Comparison of ENCODE assay signal across 1 cellular context in genomic region chr19:1144741-1145140, GRCh38.
TF ChIP-seq lines count a peak whose summit lies in the region.

No MANE protein-coding gene starts in this region.

TF ChIP-seq in H1, 55 proteins besides CTCF, POLR2A, EP300 and RAD21:
- TF ChIP-seq SIX5 (IDR thresholded peaks at IDR 0.05; ENCODE audit: low read depth, low read length) (no peak), GABPA (IDR thresholded peaks at IDR 0.05; ENCODE audit: borderline replicate concordance, insufficient read depth, low read length) (no peak), POLR2AphosphoS5 (IDR thresholded peaks at IDR 0.05; ENCODE audit: low read depth, low read length) (no peak), ZNF274 (IDR thresholded peaks at IDR 0.05; ENCODE audit: borderline replicate concordance, extremely low read depth, low read length) (no peak), CBX8 (IDR thresholded peaks at IDR 0.05; ENCODE audit: borderline replicate concordance, low read depth, low read length) (no peak), YY1 (IDR thresholded peaks at IDR 0.05; ENCODE audit: low read depth, low read length) (no peak), JUND (IDR thresholded peaks at IDR 0.05; ENCODE audit: low read length) (no peak), BCL11A (IDR thresholded peaks at IDR 0.05; ENCODE audit: low read depth in 2 of 2, low read length in 2 of 2) (no peak), HDAC6 (IDR thresholded peaks at IDR 0.05; ENCODE audit: low read depth, low read length) (no peak), NANOG (IDR thresholded peaks at IDR 0.05; ENCODE audit: insufficient read depth, low read depth, low read length, poor library complexity, severe bottlenecking) (no peak), CTBP2 (IDR thresholded peaks at IDR 0.05; ENCODE audit: borderline replicate concordance, insufficient read depth, insufficient read length, low read length) (no peak)
- TF ChIP-seq, protein P1, sequence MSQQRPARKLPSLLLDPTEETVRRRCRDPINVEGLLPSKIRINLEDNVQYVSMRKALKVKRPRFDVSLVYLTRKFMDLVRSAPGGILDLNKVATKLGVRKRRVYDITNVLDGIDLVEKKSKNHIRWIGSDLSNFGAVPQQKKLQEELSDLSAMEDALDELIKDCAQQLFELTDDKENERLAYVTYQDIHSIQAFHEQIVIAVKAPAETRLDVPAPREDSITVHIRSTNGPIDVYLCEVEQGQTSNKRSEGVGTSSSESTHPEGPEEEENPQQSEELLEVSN (IDR thresholded peaks at IDR 0.05): no peak
TF ChIP-seq in H1: peak in this region for 0.
